Comparison of ENCODE assay signal across 37 cellular contexts in genomic region chr12:112815589-112816321, GRCh38. TPM values are rescaled to one million over a fixed set of nuclear protein-coding genes. Genes with fewer than 3 reads are reported as not detected.
"Had no signal": no experiment of that assay in that cellular context is flagged by ENCODE, and none has a peak within 500 bp of the region (broad histone marks: within the 10 kb centered on the region; RNA-seq: fewer than 3 reads in every experiment).

No MANE protein-coding gene starts in this region.

- H3K36me3 ChIP-seq: brain microvascular endothelial cell, cardiac muscle cell had no signal

- H3K27ac ChIP-seq: brain microvascular endothelial cell, cardiac muscle cell, PC-9, RWPE1, SK-N-MC, VCaP had no signal

- H3K27ac Mint-ChIP-seq: activated B cell treated with CpG ODN at 0.5 μM for 24 hours; activated CD4-positive, alpha-beta memory T cell treated with anti-CD3 and anti-CD28 coated beads for 36 hours; activated naive CD8-positive, alpha-beta T cell treated with anti-CD3 and anti-CD28 coated beads for 36 hours; T-cell had no signal

- H3K4me1 Mint-ChIP-seq: activated B cell treated with CpG ODN at 0.5 μM for 24 hours; activated naive CD8-positive, alpha-beta T cell treated with anti-CD3 and anti-CD28 coated beads for 36 hours; T-cell had no signal

- ATAC-seq: activated T-cell treated with anti-CD3 and anti-CD28 coated beads, Interleukin-2, amount 50 U/mL, for 4 hours; K562; T-cell had no signal

- FAIRE-seq: K562, RCC 7860 had no signal

- H3K4me3 Mint-ChIP-seq: activated B cell treated with CpG ODN at 0.5 μM for 24 hours; activated CD4-positive, alpha-beta memory T cell treated with anti-CD3 and anti-CD28 coated beads for 36 hours; activated naive CD8-positive, alpha-beta T cell treated with anti-CD3 and anti-CD28 coated beads for 36 hours; activated T-cell treated with anti-CD3 and anti-CD28 coated beads, Interleukin-2, amount 50 U/mL, for 4 hours; central memory CD8-positive, alpha-beta T cell; T-cell had no signal

- H3K9me3 Mint-ChIP-seq: activated B cell treated with CpG ODN at 0.5 μM for 24 hours; activated CD4-positive, alpha-beta memory T cell treated with anti-CD3 and anti-CD28 coated beads for 36 hours; activated naive CD8-positive, alpha-beta T cell treated with anti-CD3 and anti-CD28 coated beads for 36 hours; activated T-cell treated with anti-CD3 and anti-CD28 coated beads, Interleukin-2, amount 50 U/mL, for 4 hours; central memory CD8-positive, alpha-beta T cell; T-cell had no signal

- H2AFZ ChIP-seq: PC-9 had no signal

- H3K4me2 ChIP-seq: PC-9 had no signal

- DNase-seq: activated B cell treated with CpG ODN at 0.5 μM for 24 hours; activated CD4-positive, alpha-beta memory T cell treated with anti-CD3 and anti-CD28 coated beads for 36 hours; activated CD4-positive, alpha-beta T cell treated with anti-CD3 and anti-CD28 coated beads for 4 hours; activated CD4-positive, alpha-beta T cell treated with anti-CD3 and anti-CD28 coated beads, Interleukin-2, amount 50 U/mL, for 1 hour; activated CD4-positive, CD25-positive, alpha-beta regulatory T cell treated with anti-CD3 and anti-CD28 coated beads, Interleukin-2, amount 50 U/mL, for 72 hours; activated CD8-positive, alpha-beta memory T cell treated with anti-CD3 and anti-CD28 coated beads, Interleukin-2, amount 50 U/mL, for 4 hours; activated effector memory CD4-positive, alpha-beta T cell treated with anti-CD3 and anti-CD28 coated beads, Interleukin-2, amount 50 U/mL, for 16 hours; activated naive CD4-positive, alpha-beta T cell; activated naive CD4-positive, alpha-beta T cell treated with anti-CD3 and anti-CD28 coated beads, Interleukin-2, amount 50 U/mL, for 16 hours; activated naive CD8-positive, alpha-beta T cell treated with anti-CD3 and anti-CD28 coated beads for 36 hours; activated T-cell treated with anti-CD3 and anti-CD28 coated beads for 4 hours; activated T-cell treated with anti-CD3 and anti-CD28 coated beads, Interleukin-2, amount 50 U/mL, for 4 hours; amniotic stem cell; aorta; brain microvascular endothelial cell; NCI-H1105 treated with DMSO at 0.1 percent for 48 hours; NCI-H1436; NCI-H1694; NCI-H1930; NCI-H2081 treated with DMSO at 0.1 percent for 48 hours; NCI-H226; NCI-H526; NCI-H748 treated with DMSO at 0.1 percent for 48 hours; NK-92 treated with Interleukin-12 subunit alpha and Interleukin-12 subunit beta, amount 100 ng/mL, for 24 hours; PC-9; Right ventricle myocardium superior; T-cell; T-helper 2 cell; T-helper 9 cell had no signal

- H3K4me3 ChIP-seq: cardiac muscle cell, K562, PC-9, SK-N-MC had no signal

- H3K27me3 ChIP-seq: brain microvascular endothelial cell, cardiac muscle cell had no signal

- H3K36me3 Mint-ChIP-seq: activated CD4-positive, alpha-beta memory T cell treated with anti-CD3 and anti-CD28 coated beads for 36 hours; activated naive CD8-positive, alpha-beta T cell treated with anti-CD3 and anti-CD28 coated beads for 36 hours; T-cell had no signal

RNA-seq across cellular contexts. Expression of gene RPH3A, which starts 24.2 kb away (rescaled TPM):
- total RNA-seq: activated B cell treated with CpG ODN at 0.5 μM for 24 hours; activated CD4-positive, alpha-beta memory T cell treated with anti-CD3 and anti-CD28 coated beads for 36 hours; activated naive CD8-positive, alpha-beta T cell treated with anti-CD3 and anti-CD28 coated beads for 36 hours; activated T-cell treated with anti-CD3 and anti-CD28 coated beads, Interleukin-2, amount 50 U/mL, for 4 hours; K562; MCF 10A; PC-9; Right ventricle myocardium superior; T-cell had no signal
- polyA plus RNA-seq: aorta had no signal
